In the genomic region with DNA sequence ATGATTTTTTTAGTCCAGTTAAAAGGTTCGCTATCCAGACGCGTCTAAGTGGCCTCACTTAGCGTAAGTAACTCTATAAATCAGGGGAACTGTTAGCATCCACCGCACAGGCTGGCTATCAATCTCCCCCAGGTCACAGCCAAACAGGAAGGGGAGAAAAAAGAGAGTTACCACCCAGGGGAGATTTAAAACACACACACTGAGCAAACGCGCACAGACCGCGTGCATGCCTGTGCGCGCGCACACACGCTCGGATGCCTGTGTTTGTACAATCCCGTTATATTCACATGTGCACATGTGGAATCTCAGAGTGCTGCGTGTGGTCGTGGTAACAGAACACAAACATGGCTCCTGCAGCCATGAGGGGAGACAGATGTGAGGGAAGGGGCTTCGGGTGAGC, we compare ENCODE assay signal across 17 cellular contexts.
DNase-seq lines count a peak whose midpoint lies in the region; ATAC-seq and TF ChIP-seq lines count a peak whose summit lies in the region.
"Had no signal": no experiment of that assay in that cellular context is flagged by ENCODE, and none has a peak within 500 bp of the region (broad histone marks: within the 10 kb centered on the region; RNA-seq: fewer than 3 reads in every experiment).

No MANE protein-coding gene starts in this region.

- H3K27me3 ChIP-seq in esophagus muscularis mucosa (no peaks in the 10 kb centered on the region), prostate gland (replicated peaks; ENCODE audit: insufficient read depth) (no peaks in the 10 kb centered on the region)
- H3K27me3 ChIP-seq in CD4-positive, alpha-beta memory T cell (ENCODE audit: insufficient read depth, low read length): no peaks in the 10 kb centered on the region
- H3K27me3 ChIP-seq: BE2C had no signal

- TF ChIP-seq EP300 in esophagus muscularis mucosa (IDR thresholded peaks at IDR 0.05): no peak

- peak overlapping the region; percentile 8; the same call in 1 of the 2 replicates for H3K27ac ChIP-seq in C4-2B
- H3K27ac ChIP-seq in HEK293 (ENCODE audit: extremely low read depth, low read depth, low read length): no peak overlapping the region
- peak overlapping the region; percentile 86 to 96 (median 91) for H3K27ac ChIP-seq in esophagus muscularis mucosa (replicated peaks in 1 of 4)
- H3K27ac ChIP-seq in prostate gland: peak overlapping the region; percentile 91 to 96
- no peak overlapping the region for H3K27ac ChIP-seq in CD4-positive, alpha-beta memory T cell (ENCODE audit: low read depth, low read length)

- POLR2A ChIA-PET in HEK293 (lab: Yijun Ruan, JAX): no interaction called here
- POLR2A ChIA-PET in CD4-positive, alpha-beta memory T cell (lab: Charles Lee; ENCODE audit: partially characterized antibody): no interaction called here

- H3K4me3 ChIP-seq in HEK293 (ENCODE audit: low read depth, low read length) (no peak overlapping the region), esophagus muscularis mucosa (no peak overlapping the region), prostate gland (no peak overlapping the region)
- H3K4me3 ChIP-seq in CD4-positive, alpha-beta memory T cell (ENCODE audit: low read length in 2 of 2): no peak overlapping the region

- CTCF ChIA-PET in HEK293 (lab: Yijun Ruan, JAX): no interaction called here
- CTCF ChIA-PET in CD4-positive, alpha-beta memory T cell (lab: Charles Lee; ENCODE audit: partially characterized antibody): no interaction called here

- H3K4me1 ChIP-seq in HEK293 (ENCODE audit: control insufficient read depth, insufficient read depth, low read length): peaks cover 14% of the 10 kb centered on the region
- peaks cover 79 to 100% (median 100%) of the 10 kb centered on the region in 4 donors for H3K4me1 ChIP-seq in esophagus muscularis mucosa
- H3K4me1 ChIP-seq in prostate gland (replicated peaks): peaks cover 90% of the 10 kb centered on the region
- H3K4me1 ChIP-seq in CD4-positive, alpha-beta memory T cell (ENCODE audit: insufficient read depth, low read length): no peaks in the 10 kb centered on the region
- H3K4me1 ChIP-seq: BE2C had no signal

- WGBS in esophagus muscularis mucosa: 54% methylated on average over 18 of the region's 18 CpGs
- WGBS in prostate gland: 55% methylated on average over 18 of the region's 18 CpGs

- H3K27ac Mint-ChIP-seq in CD4-positive, alpha-beta memory T cell: peak overlapping the region in 1 of 7 donors; percentile 30
- no peak overlapping the region for H3K27ac Mint-ChIP-seq in activated naive CD8-positive, alpha-beta T cell treated with anti-CD3 and anti-CD28 coated beads for 36 hours
- H3K27ac Mint-ChIP-seq: activated naive CD4-positive, alpha-beta T cell treated with anti-CD3 and anti-CD28 coated beads for 36 hours had no signal

- no peak for TF ChIP-seq CTCF in C4-2B (conservative IDR thresholded peaks at IDR 0.05)
- no peak for TF ChIP-seq CTCF in HEK293 (tag by site-specific recombination; IDR thresholded peaks at IDR 0.05)
- TF ChIP-seq CTCF in esophagus muscularis mucosa (IDR thresholded peaks at IDR 0.05): no peak
- no peak for TF ChIP-seq CTCF in prostate gland (IDR thresholded peaks at IDR 0.05)

- H3K9me3 Mint-ChIP-seq in CD4-positive, alpha-beta memory T cell: no peaks in the 10 kb centered on the region
- no peaks in the 10 kb centered on the region for H3K9me3 Mint-ChIP-seq in activated naive CD8-positive, alpha-beta T cell treated with anti-CD3 and anti-CD28 coated beads for 36 hours
- H3K9me3 Mint-ChIP-seq: activated naive CD4-positive, alpha-beta T cell treated with anti-CD3 and anti-CD28 coated beads for 36 hours had no signal

- no peaks in the 10 kb centered on the region for H3K27me3 Mint-ChIP-seq in CD4-positive, alpha-beta memory T cell
- no peaks in the 10 kb centered on the region for H3K27me3 Mint-ChIP-seq in activated naive CD8-positive, alpha-beta T cell treated with anti-CD3 and anti-CD28 coated beads for 36 hours

- intact Hi-C loops in esophagus muscularis mucosa (cut with DNase I) (no loop called here), prostate gland (cut with DNase I) (no loop called here)
- intact Hi-C loops in CD4-positive, alpha-beta memory T cell (cut with micrococcal nuclease): no loop called here

- no peak for ATAC-seq in GM21390 (IDR thresholded peaks at IDR 0.05; ENCODE audit: unreplicated experiment)
- ATAC-seq: activated CD4-positive, CD25-positive, alpha-beta regulatory T cell treated with anti-CD3 and anti-CD28 coated beads, Interleukin-2, amount 50 U/mL, for 24 hours; Panc1 had no signal

- TF ChIP-seq POLR2A in esophagus muscularis mucosa (IDR thresholded peaks at IDR 0.05; ENCODE audit: low read depth): no peak
- no peak for TF ChIP-seq POLR2A in prostate gland (IDR thresholded peaks at IDR 0.05)

- H3K4me1 Mint-ChIP-seq in CD4-positive, alpha-beta memory T cell: peaks cover under 1 to 3% (median 1%) of the 10 kb centered on the region in 4 donors
- peaks cover 1% of the 10 kb centered on the region for H3K4me1 Mint-ChIP-seq in activated naive CD8-positive, alpha-beta T cell treated with anti-CD3 and anti-CD28 coated beads for 36 hours

- no peaks in the 10 kb centered on the region for H3K36me3 Mint-ChIP-seq in CD4-positive, alpha-beta memory T cell
- no peaks in the 10 kb centered on the region for H3K36me3 Mint-ChIP-seq in activated naive CD8-positive, alpha-beta T cell treated with anti-CD3 and anti-CD28 coated beads for 36 hours

- H3K9me3 ChIP-seq in HEK293 (ENCODE audit: control insufficient read depth, insufficient read depth, low read depth, low read length) (no peaks in the 10 kb centered on the region), esophagus muscularis mucosa (no peaks in the 10 kb centered on the region), prostate gland (no peaks in the 10 kb centered on the region)
- no peaks in the 10 kb centered on the region for H3K9me3 ChIP-seq in CD4-positive, alpha-beta memory T cell (ENCODE audit: control insufficient read depth in 1 of 2, low read length in 2 of 2)
- H3K9me3 ChIP-seq: BE2C had no signal

- no peak overlapping the region for H3K4me3 Mint-ChIP-seq in CD4-positive, alpha-beta memory T cell
- H3K4me3 Mint-ChIP-seq in activated naive CD8-positive, alpha-beta T cell treated with anti-CD3 and anti-CD28 coated beads for 36 hours: no peak overlapping the region
- H3K4me3 Mint-ChIP-seq: activated naive CD4-positive, alpha-beta T cell treated with anti-CD3 and anti-CD28 coated beads for 36 hours had no signal

- DNase-seq in esophagus muscularis mucosa (ENCODE audit: extremely low spot score): no peak
- DNase-seq in prostate gland (ENCODE audit: low spot score): no peak
- no peak for DNase-seq in CD4-positive, alpha-beta memory T cell
- DNase-seq in activated naive CD8-positive, alpha-beta T cell treated with anti-CD3 and anti-CD28 coated beads for 36 hours: no peak
- DNase-seq: activated naive CD4-positive, alpha-beta T cell treated with anti-CD3 and anti-CD28 coated beads for 36 hours; BE2C; DND-41; mammary epithelial cell; NCI-H1048; NCI-H524; stimulated activated CD4-positive, alpha-beta T cell treated with anti-CD3 and anti-CD28 coated beads, Interleukin-4, amount 100 ng/mL, for 4 hours; T-helper 1 cell had no signal

- H3K36me3 ChIP-seq in HEK293 (ENCODE audit: control insufficient read depth in 2 of 2, insufficient read depth in 1 of 2, low read length in 2 of 2) (no peaks in the 10 kb centered on the region), esophagus muscularis mucosa (no peaks in the 10 kb centered on the region), prostate gland (no peaks in the 10 kb centered on the region)
- H3K36me3 ChIP-seq in CD4-positive, alpha-beta memory T cell (ENCODE audit: insufficient read depth, low read length): no peaks in the 10 kb centered on the region
- H3K36me3 ChIP-seq: BE2C had no signal

TF ChIP-seq in HEK293, 187 proteins besides CTCF, POLR2A, EP300 and RAD21:
- TF ChIP-seq, protein P1, sequence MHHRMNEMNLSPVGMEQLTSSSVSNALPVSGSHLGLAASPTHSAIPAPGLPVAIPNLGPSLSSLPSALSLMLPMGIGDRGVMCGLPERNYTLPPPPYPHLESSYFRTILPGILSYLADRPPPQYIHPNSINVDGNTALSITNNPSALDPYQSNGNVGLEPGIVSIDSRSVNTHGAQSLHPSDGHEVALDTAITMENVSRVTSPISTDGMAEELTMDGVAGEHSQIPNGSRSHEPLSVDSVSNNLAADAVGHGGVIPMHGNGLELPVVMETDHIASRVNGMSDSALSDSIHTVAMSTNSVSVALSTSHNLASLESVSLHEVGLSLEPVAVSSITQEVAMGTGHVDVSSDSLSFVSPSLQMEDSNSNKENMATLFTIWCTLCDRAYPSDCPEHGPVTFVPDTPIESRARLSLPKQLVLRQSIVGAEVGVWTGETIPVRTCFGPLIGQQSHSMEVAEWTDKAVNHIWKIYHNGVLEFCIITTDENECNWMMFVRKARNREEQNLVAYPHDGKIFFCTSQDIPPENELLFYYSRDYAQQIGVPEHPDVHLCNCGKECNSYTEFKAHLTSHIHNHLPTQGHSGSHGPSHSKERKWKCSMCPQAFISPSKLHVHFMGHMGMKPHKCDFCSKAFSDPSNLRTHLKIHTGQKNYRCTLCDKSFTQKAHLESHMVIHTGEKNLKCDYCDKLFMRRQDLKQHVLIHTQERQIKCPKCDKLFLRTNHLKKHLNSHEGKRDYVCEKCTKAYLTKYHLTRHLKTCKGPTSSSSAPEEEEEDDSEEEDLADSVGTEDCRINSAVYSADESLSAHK (tag by site-specific recombination; IDR thresholded peaks at IDR 0.05): 0 out of 2 replicates have a peak, but pooled peaks have one; percentile 26
- TF ChIP-seq, protein P2, sequence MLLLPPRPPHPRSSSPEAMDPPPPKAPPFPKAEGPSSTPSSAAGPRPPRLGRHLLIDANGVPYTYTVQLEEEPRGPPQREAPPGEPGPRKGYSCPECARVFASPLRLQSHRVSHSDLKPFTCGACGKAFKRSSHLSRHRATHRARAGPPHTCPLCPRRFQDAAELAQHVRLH (tag by site-specific recombination; IDR thresholded peaks at IDR 0.05): no peak
- TF ChIP-seq ZNF514 (tag by site-specific recombination; IDR thresholded peaks at IDR 0.05): no peak

Comparison
In these comparisons a context has a peak if more than half of its experiments do, and no peak if none do; other contexts are left out.
1. H3K27ac ChIP-seq: peak in C4-2B (single experiment), esophagus muscularis mucosa (4 of 4) and prostate gland (2 of 2); none in HEK293 (single experiment) and CD4-positive, alpha-beta memory T cell (single experiment).